In genomic region chr9:10208691-10209069, GRCh38 we compare ENCODE assay signal across 15 cellular contexts.
DNase-seq lines count a peak whose midpoint lies in the region; ATAC-seq and TF ChIP-seq lines count a peak whose summit lies in the region.
"Had no signal": no experiment of that assay in that cellular context is flagged by ENCODE, and none has a peak within 500 bp of the region (broad histone marks: within the 10 kb centered on the region; RNA-seq: fewer than 3 reads in every experiment).

No MANE protein-coding gene starts in this region.

- H3K79me2 ChIP-seq in GM23338 (replicated peaks; ENCODE audit: insufficient read depth) = no peaks in the 10 kb centered on the region

- peak overlapping the region; percentile 60; the same call in 1 of the 2 replicates for H2AFZ ChIP-seq in GM23338

- intact Hi-C loops in A673 (cut with micrococcal nuclease; ENCODE audit: unreplicated experiment) (no loop called here), ascending aorta (cut with DNase I) (no loop called here), mucosa of descending colon (cut with DNase I, micrococcal nuclease) (no loop called here)

- no peaks in the 10 kb centered on the region for H3K9me2 ChIP-seq in GM23338 (ENCODE audit: insufficient read depth)

- TF ChIP-seq CTCF in A673 (conservative IDR thresholded peaks at IDR 0.05; ENCODE audit: low read depth, low read length) (no peak), GM23338 (conservative IDR thresholded peaks at IDR 0.05; ENCODE audit: low read depth in 2 of 2) (no peak), ascending aorta (IDR thresholded peaks at IDR 0.05) (no peak), mucosa of descending colon (IDR thresholded peaks at IDR 0.05) (no peak)

- no peak for DNase-seq in A673 (ENCODE audit: low spot score)
- DNase-seq in GM23338 (ENCODE audit: low spot score) = no peak
- no peak for DNase-seq in ascending aorta (ENCODE audit: low spot score in 2 of 2)
- DNase-seq in memory B cell (ENCODE audit: low spot score in 2 of 2) = no peak
- no peak for DNase-seq in stimulated activated CD4-positive, alpha-beta T cell treated with anti-CD3 and anti-CD28 coated beads, Interleukin-12 subunit alpha, Interleukin-12 subunit beta, amount 100 ng/mL, for 4 hours
- DNase-seq in activated naive CD4-positive, alpha-beta T cell treated with Interleukin-2 at 50 U/mL for 16 hours = no peak
- DNase-seq in mucosa of descending colon = no peak
- DNase-seq: activated naive CD8-positive, alpha-beta T cell treated with anti-CD3 and anti-CD28 coated beads, Interleukin-2, amount 50 U/mL, for 24 hours; C1 segment of cervical spinal cord; islet precursor cell; NCI-H1105; nucleus accumbens; Peyer's patch; stimulated activated CD4-positive, alpha-beta T cell treated with anti-CD3 and anti-CD28 coated beads, Interleukin-2, amount 100 ng/mL, for 48 hours had no signal

- ATAC-seq in GM23338 = no peak
- ATAC-seq in memory B cell (ENCODE audit: low read depth) = no peak
- ATAC-seq in HG02852 (IDR thresholded peaks at IDR 0.05; ENCODE audit: unreplicated experiment) = no peak
- ATAC-seq in mucosa of descending colon = no peak
- ATAC-seq: activated naive CD8-positive, alpha-beta T cell treated with anti-CD3 and anti-CD28 coated beads, Interleukin-2, amount 50 U/mL, for 24 hours had no signal

- no peaks in the 10 kb centered on the region for H3K36me3 ChIP-seq in A673 (ENCODE audit: insufficient read depth, low read length, poor library complexity, severe bottlenecking)
- no peaks in the 10 kb centered on the region for H3K36me3 ChIP-seq in GM23338 (ENCODE audit: insufficient read depth)
- H3K36me3 ChIP-seq in ascending aorta = no peaks in the 10 kb centered on the region
- no peaks in the 10 kb centered on the region for H3K36me3 ChIP-seq in mucosa of descending colon (ENCODE audit: low read depth)
- H3K36me3 ChIP-seq: Peyer's patch had no signal

- H3K9me3 ChIP-seq in A673 (ENCODE audit: low read depth, low read length, poor library complexity, severe bottlenecking) (no peaks in the 10 kb centered on the region), ascending aorta (no peaks in the 10 kb centered on the region), mucosa of descending colon (no peaks in the 10 kb centered on the region)
- H3K9me3 ChIP-seq: Peyer's patch had no signal

- no peaks in the 10 kb centered on the region for H4K20me1 ChIP-seq in GM23338 (replicated peaks; ENCODE audit: insufficient read depth)

- H3F3A ChIP-seq in GM23338 (replicated peaks; ENCODE audit: low read depth) = no peaks in the 10 kb centered on the region

- H3K27ac Mint-ChIP-seq in GM23338 (no peak overlapping the region), memory B cell (no peak overlapping the region)
- H3K27ac Mint-ChIP-seq: activated naive CD8-positive, alpha-beta T cell treated with anti-CD3 and anti-CD28 coated beads, Interleukin-2, amount 50 U/mL, for 24 hours had no signal

- peak overlapping the region; percentile 30 for H3K4me3 ChIP-seq in A673 (ENCODE audit: low read depth, low read length, poor library complexity, severe bottlenecking)
- peak overlapping the region; percentile 43 for H3K4me3 ChIP-seq in GM23338
- peak overlapping the region; percentile 3 to 51 for H3K4me3 ChIP-seq in ascending aorta
- H3K4me3 ChIP-seq in mucosa of descending colon = no peak overlapping the region

- H3K4me1 ChIP-seq in A673 (ENCODE audit: insufficient read depth, low read length, poor library complexity, severe bottlenecking) (no peaks in the 10 kb centered on the region), GM23338 (ENCODE audit: insufficient read depth) (no peaks in the 10 kb centered on the region), ascending aorta (no peaks in the 10 kb centered on the region), mucosa of descending colon (ENCODE audit: low read depth) (no peaks in the 10 kb centered on the region)
- H3K4me1 ChIP-seq: Peyer's patch had no signal

- H3K4me3 Mint-ChIP-seq in GM23338 (peak overlapping the region; percentile 67; the same call in 2 of the 3 replicates), memory B cell (peak overlapping the region; percentile 85)

- CTCF ChIA-PET in A673 (lab: Charles Lee) = no interaction called here

- H3K27me3 ChIP-seq in A673 (replicated peaks; ENCODE audit: insufficient read depth, low read depth, low read length, poor library complexity) (no peaks in the 10 kb centered on the region), GM23338 (ENCODE audit: insufficient read depth) (no peaks in the 10 kb centered on the region), ascending aorta (no peaks in the 10 kb centered on the region)
- H3K27me3 ChIP-seq: Peyer's patch had no signal

- POLR2A ChIA-PET in A673 (lab: Charles Lee; ENCODE audit: low non-redundant PET) = no interaction called here

- H3K27me3 Mint-ChIP-seq in GM23338 (ENCODE audit: insufficient read depth, low read depth, poor library complexity) (no peaks in the 10 kb centered on the region), memory B cell (no peaks in the 10 kb centered on the region)
- H3K27me3 Mint-ChIP-seq: activated naive CD8-positive, alpha-beta T cell treated with anti-CD3 and anti-CD28 coated beads, Interleukin-2, amount 50 U/mL, for 24 hours had no signal

- H3K4me1 Mint-ChIP-seq in GM23338 (no peaks in the 10 kb centered on the region), memory B cell (no peaks in the 10 kb centered on the region)
- H3K4me1 Mint-ChIP-seq: activated naive CD8-positive, alpha-beta T cell treated with anti-CD3 and anti-CD28 coated beads, Interleukin-2, amount 50 U/mL, for 24 hours had no signal

- BruUV-seq in A673 (replicated peaks; lab: Mats Ljungman, UMichigan) = no TSS peak

- no peaks in the 10 kb centered on the region for H3K9me3 Mint-ChIP-seq in GM23338
- H3K9me3 Mint-ChIP-seq in memory B cell = peaks cover 1% of the 10 kb centered on the region
- H3K9me3 Mint-ChIP-seq: activated naive CD8-positive, alpha-beta T cell treated with anti-CD3 and anti-CD28 coated beads, Interleukin-2, amount 50 U/mL, for 24 hours had no signal

- H3K36me3 Mint-ChIP-seq in GM23338 (ENCODE audit: low read depth) (no peaks in the 10 kb centered on the region), memory B cell (no peaks in the 10 kb centered on the region)

- H3K4me2 ChIP-seq in GM23338 = peak overlapping the region; percentile 69

- H3K27ac ChIP-seq in A673 (ENCODE audit: low read depth, low read length, poor library complexity, severe bottlenecking) = no peak overlapping the region
- no peak overlapping the region for H3K27ac ChIP-seq in GM23338 (ENCODE audit: low read depth)
- no peak overlapping the region for H3K27ac ChIP-seq in ascending aorta
- H3K27ac ChIP-seq: Peyer's patch had no signal

TF ChIP-seq in GM23338, 12 proteins besides CTCF, POLR2A, EP300 and RAD21 (continues in another document):
- TF ChIP-seq EZH2 (IDR thresholded peaks at IDR 0.05; ENCODE audit: low read depth, unreplicated experiment) (no peak), STAT1 (IDR thresholded peaks at IDR 0.05; ENCODE audit: unreplicated experiment) (no peak), JUNB (IDR thresholded peaks at IDR 0.05; ENCODE audit: unreplicated experiment) (no peak), REST (IDR thresholded peaks at IDR 0.05; ENCODE audit: unreplicated experiment) (no peak), ZNF114 (CRISPR knock-in tag; IDR thresholded peaks at IDR 0.05) (no peak), ETS1 (IDR thresholded peaks at IDR 0.05) (no peak), NANOG (IDR thresholded peaks at IDR 0.05; ENCODE audit: borderline replicate concordance) (no peak), CREB1 (CRISPR knock-in tag; IDR thresholded peaks at IDR 0.05; ENCODE audit: low read depth) (no peak)
